Comparison of ENCODE assay signal across 10 cellular contexts in genomic region chr17:44522883-44523671, GRCh38. TPM values are rescaled to one million over a fixed set of nuclear protein-coding genes. Genes with fewer than 3 reads are reported as not detected.
DNase-seq lines count a peak whose midpoint lies in the region; ATAC-seq, FAIRE-seq and TF ChIP-seq lines count a peak whose summit lies in the region.
"Had no signal": no experiment of that assay in that cellular context is flagged by ENCODE, and none has a peak within 500 bp of the region (broad histone marks: within the 10 kb centered on the region; RNA-seq: fewer than 3 reads in every experiment).

No MANE protein-coding gene starts in this region.

- BruUV-seq in GM12878 (replicated peaks; lab: Mats Ljungman, UMichigan) = no TSS peak

- ATAC-seq in GM12878 (peak; percentile 99), HG02571 (IDR thresholded peaks at IDR 0.05; ENCODE audit: unreplicated experiment) (no peak)

- in situ Hi-C loops in GM12878 (cut with MboI) = loop anchor here (25.0 kb wide), 1 partner anchor 311 kb away; the partner anchor contains the start of gene UBTF

- no peak overlapping the region for H3K9ac ChIP-seq in SU-DHL-6 (ENCODE audit: low read length)
- H3K9ac ChIP-seq in GM12878 (ENCODE audit: control insufficient read depth, insufficient read depth, low read length) = no peak overlapping the region

- H4K20me1 ChIP-seq in SU-DHL-6 (ENCODE audit: low read depth, low read length) (no peaks in the 10 kb centered on the region), GM12878 (ENCODE audit: control insufficient read depth, insufficient read depth) (no peaks in the 10 kb centered on the region)

- H3K36me3 ChIP-seq in SU-DHL-6 (ENCODE audit: low read length) = no peaks in the 10 kb centered on the region
- no peaks in the 10 kb centered on the region for H3K36me3 ChIP-seq in GM12878 (ENCODE audit: control insufficient read depth in 2 of 2, insufficient read depth in 2 of 2, low read length in 1 of 2)
- H3K36me3 ChIP-seq: neutrophil had no signal

- H2AFZ ChIP-seq in SU-DHL-6 (ENCODE audit: low read depth, low read length, severe bottlenecking) (peak overlapping the region; percentile 91), GM12878 (ENCODE audit: control insufficient read depth, low read depth, low read length) (peak overlapping the region; percentile 94)

- SMC1A ChIA-PET in GM12878 (lab: Charles Lee; ENCODE audit: uncharacterized antibody, unreplicated experiment) = interaction anchor here (0.6 to 2.1 kb wide), 27 partner anchors 9 to 240 kb away, joined by 3 to 16 read pairs (median 4); partner anchors contain the start of gene GPATCH8

- peak; percentile 53 for DNase-seq in DMS153 (lab: John Stamatoyannopoulos, UW)
- DNase-seq in KG1 (lab: John Stamatoyannopoulos, UW) = peak; percentile 43
- peak; percentile 46 for DNase-seq in GM12878 (ENCODE audit: low read depth, low spot score)
- peak; percentile 73 for DNase-seq in kidney tubule cell (ENCODE audit: low spot score)
- DNase-seq in stimulated activated CD8-positive, alpha-beta memory T cell treated with anti-CD3 and anti-CD28 coated beads, Interleukin-4, amount 100 ng/mL, for 24 hours (ENCODE audit: low read depth) = peak; percentile 50
- no peak for DNase-seq in RCC 7860 (ENCODE audit: low spot score)

- peak; percentile 80 for TF ChIP-seq RAD21 in GM12878 (IDR thresholded peaks at IDR 0.05; ENCODE audit: insufficient read depth, low read depth, low read length)

- intact Hi-C loops in GM12878 (cut with micrococcal nuclease; ENCODE audit: unreplicated experiment) = loop anchor here (1.0 kb wide), 1 partner anchor 123 kb away; no protein-coding TSS in a partner anchor

- 31% methylated on average over 14 of the region's 14 CpGs for WGBS in GM12878 (ENCODE audit: insufficient coverage, insufficient replicate concordance, low lambda C conversion rate, missing lambda C conversion rate)

- H3K79me2 ChIP-seq in SU-DHL-6 (ENCODE audit: insufficient read depth, low read length) (no peaks in the 10 kb centered on the region), GM12878 (ENCODE audit: control insufficient read depth, insufficient read depth, low read length) (no peaks in the 10 kb centered on the region)

- H3K4me3 ChIP-seq in SU-DHL-6 (ENCODE audit: insufficient read depth, low read length, poor library complexity, severe bottlenecking) = no peak overlapping the region
- no peak overlapping the region for H3K4me3 ChIP-seq in GM12878

- POLR2A ChIA-PET in GM12878 (lab: Charles Lee) = interaction anchor here (0.6 kb wide), 1 partner anchor 305 kb away, joined by 5 read pairs; no protein-coding TSS in a partner anchor

- H3K9me2 ChIP-seq in SU-DHL-6 (replicated peaks; ENCODE audit: insufficient read depth, low read length) = no peaks in the 10 kb centered on the region

- H3K27ac ChIP-seq in SU-DHL-6 (ENCODE audit: low read depth, low read length) (no peak overlapping the region), GM12878 (ENCODE audit: control insufficient read depth, insufficient read depth) (no peak overlapping the region)
- H3K27ac ChIP-seq: neutrophil had no signal

- H3K9me3 ChIP-seq in SU-DHL-6 (ENCODE audit: insufficient read depth, low read length) = no peaks in the 10 kb centered on the region
- no peaks in the 10 kb centered on the region for H3K9me3 ChIP-seq in GM12878 (replicated peaks; ENCODE audit: control insufficient read depth, insufficient read depth, low read length)
- H3K9me3 ChIP-seq: neutrophil had no signal

- no peaks in the 10 kb centered on the region for H3K27me3 ChIP-seq in SU-DHL-6 (ENCODE audit: low read length)
- H3K27me3 ChIP-seq in GM12878 (replicated peaks in 1 of 2; ENCODE audit: control insufficient read depth in 2 of 2, insufficient read depth in 2 of 2, low read length in 1 of 2) = no peaks in the 10 kb centered on the region

- H3K4me1 ChIP-seq in GM12878 (ENCODE audit: control insufficient read depth, insufficient read depth, low read length) = no peaks in the 10 kb centered on the region; the same call in 1 of the 2 replicates

- peak; percentile 65 for TF ChIP-seq CTCF in SU-DHL-6 (IDR thresholded peaks at IDR 0.05; ENCODE audit: insufficient read depth, low read length, poor library complexity, severe bottlenecking)
- TF ChIP-seq CTCF in GM12878 (IDR thresholded peaks at IDR 0.05 in 2 of 3, conservative IDR thresholded peaks at IDR 0.05 in 1 of 3; ENCODE audit: control insufficient read depth in 2 of 3, extremely low read depth in 1 of 3, insufficient read depth in 1 of 3, low read depth in 3 of 3, low read length in 3 of 3) = peak; percentile 71 to 81 (median 77)

- CTCF ChIA-PET in GM12878 (lab: Yijun Ruan, JAX) = interaction anchor here (0.5 to 3.4 kb wide), 65 partner anchors 9 to 1356 kb away, joined by 3 to 97 read pairs (median 4); partner anchors contain the start of genes CCDC43, FAM171A2, FZD2 and GPATCH8

- RAD21 ChIA-PET in GM12878 (lab: Charles Lee; ENCODE audit: unreplicated experiment) = interaction anchor here (0.5 to 2.3 kb wide), 22 partner anchors 9 to 728 kb away, joined by 3 to 31 read pairs (median 3); partner anchors contain the start of gene SLC25A39

- TF ChIP-seq EP300 in GM12878 (IDR thresholded peaks at IDR 0.05; ENCODE audit: borderline replicate concordance in 1 of 2, control insufficient read depth in 1 of 2, low read depth in 2 of 2, low read length in 2 of 2) = no peak

- no peak overlapping the region for H3K4me2 ChIP-seq in SU-DHL-6 (ENCODE audit: low read depth, low read length, poor library complexity, severe bottlenecking)
- no peak overlapping the region for H3K4me2 ChIP-seq in GM12878 (ENCODE audit: control insufficient read depth, insufficient read depth)

- H3F3A ChIP-seq in SU-DHL-6 (ENCODE audit: insufficient read depth) = no peaks in the 10 kb centered on the region

- peak; percentile 13 for FAIRE-seq in GM12878 (lab: Jason Lieb, UNC)
- no peak for FAIRE-seq in RCC 7860 (lab: Jason Lieb, UNC)

- no peak for TF ChIP-seq POLR2A in GM12878 (IDR thresholded peaks at IDR 0.05; ENCODE audit: low read depth, low read length)

TF ChIP-seq in GM12878, 131 proteins besides CTCF, POLR2A, EP300 and RAD21 (continues in another document):
- TF ChIP-seq CREM (IDR thresholded peaks at IDR 0.05; ENCODE audit: low read depth) (no peak), NR2F1 (conservative IDR thresholded peaks at IDR 0.05) (no peak), EGR1 (IDR thresholded peaks at IDR 0.05; ENCODE audit: borderline replicate concordance in 1 of 2, low read depth in 2 of 2, low read length in 2 of 2) (no peak), FOXK2 (IDR thresholded peaks at IDR 0.05) (no peak), TARDBP (IDR thresholded peaks at IDR 0.05; ENCODE audit: borderline replicate concordance) (no peak), ETV6 (conservative IDR thresholded peaks at IDR 0.05 in 1 of 2, IDR thresholded peaks at IDR 0.05 in 1 of 2; ENCODE audit: borderline replicate concordance in 1 of 2, low read depth in 1 of 2) (no peak), IKZF2 (IDR thresholded peaks at IDR 0.05) (peak in 1 of 2 experiments; percentile 36; a peak in 1 of 4 replicates), BRCA1 (IDR thresholded peaks at IDR 0.05; ENCODE audit: low read depth, low read length) (no peak), MEF2B (IDR thresholded peaks at IDR 0.05; ENCODE audit: partially characterized antibody, poor library complexity, severe bottlenecking) (peak; percentile 79), BCL11A (IDR thresholded peaks at IDR 0.05; ENCODE audit: low read depth, low read length) (no peak), RB1 (IDR thresholded peaks at IDR 0.05; ENCODE audit: borderline replicate concordance) (no peak), EZH2 (IDR thresholded peaks at IDR 0.05; ENCODE audit: borderline replicate concordance, control insufficient read depth, low read depth, low read length) (no peak), NBN (IDR thresholded peaks at IDR 0.05) (no peak)

RNA-seq across cellular contexts. Expression of gene GPATCH8, which starts 19.9 kb away (rescaled TPM):
- total RNA-seq in GM12878 (2013; cell fraction: nucleolus; rRNA removed) = 147 and 152 TPM in 2 replicates
- 16.0 and 16.8 TPM in 2 replicates for total RNA-seq in GM12878 (2014; rRNA removed)
- total RNA-seq in GM12878 (2014; rRNA removed; fragmentation: Illumina TruSeq; extraction: Trizol) = 17.9 and 21.8 TPM in 2 replicates
- 36.6 and 38.5 TPM in 2 replicates for total RNA-seq in GM12878 (2021)
- 11.6 TPM for polyA plus RNA-seq in GM12878 (2011; ENCODE audit: low read depth)
- 13.9 and 20.8 TPM in 2 replicates for polyA plus RNA-seq in GM12878 (2011; rRNA removed)
- polyA plus RNA-seq in GM12878 (2011; cell fraction: cytosol; rRNA removed) = 10.4 and 11.4 TPM in 2 replicates
- polyA plus RNA-seq in GM12878 (2011; cell fraction: nucleus; rRNA removed) = 20.2 and 24.4 TPM in 2 replicates
- polyA plus RNA-seq in GM12878 (2012) = 16.8 and 17.4 TPM in 2 replicates
- 31.4 and 33.7 TPM in 2 replicates for polyA plus RNA-seq in GM12878 (2014; fragmentation: Illumina TruSeq; extraction: Trizol)
- 10 to 100 TPM; 11.7 to 18.2 TPM for polyA plus RNA-seq in GM12878 (2014; fragmentation: Nextera tagmentation; extraction: Ambion mirVana)
- 21.7 and 23.0 TPM in 2 replicates for polyA plus RNA-seq in GM12878 (2014; rRNA removed)
- 10 to 100 TPM; 43.3 to 45.1 TPM for polyA plus RNA-seq in GM12878 (2016; fragmentation: Nextera tagmentation; extraction: Ambion mirVana)
- polyA minus RNA-seq in GM12878 (2011; rRNA and poly(A)+ RNA removed) = 21.7 and 33.5 TPM in 2 replicates
- polyA minus RNA-seq in GM12878 (2011; cell fraction: cytosol; rRNA and poly(A)+ RNA removed) = 8.8 and 12.4 TPM in 2 replicates
- 11.0 and 27.1 TPM in 2 replicates for polyA minus RNA-seq in GM12878 (2011; cell fraction: nucleus; rRNA and poly(A)+ RNA removed)

RNA-seq across cellular contexts. Expression of gene FZD2, which starts 34.2 kb away (rescaled TPM):
- total RNA-seq in GM12878 (2013; cell fraction: nucleolus; rRNA removed) = 5.2 and 5.5 TPM in 2 replicates
- total RNA-seq in GM12878 (2014; rRNA removed) (1.0 and 1.5 TPM in 2 replicates), GM12878 (2014; rRNA removed; fragmentation: Illumina TruSeq; extraction: Trizol) (0.41 and 0.63 TPM in 2 replicates), GM12878 (2021) (4.2 and 4.3 TPM in 2 replicates)
- polyA plus RNA-seq in GM12878 (2011; ENCODE audit: low read depth) = 0.42 TPM
- polyA plus RNA-seq in GM12878 (2011; rRNA removed) (0.33 and 0.67 TPM in 2 replicates), GM12878 (2014; fragmentation: Illumina TruSeq; extraction: Trizol) (0.11 and 0.21 TPM in 2 replicates), GM12878 (2014; fragmentation: Nextera tagmentation; extraction: Ambion mirVana) (under 1 TPM in 1 of 2 experiments, not detected in 1; 0.09 TPM), GM12878 (2014; rRNA removed) (4.0 and 4.9 TPM in 2 replicates), GM12878 (2016; fragmentation: Nextera tagmentation; extraction: Ambion mirVana) (under 1 TPM; 0.25 to 0.29 TPM)
- 1.6 and 2.0 TPM in 2 replicates for polyA plus RNA-seq in GM12878 (2011; cell fraction: cytosol; rRNA removed)
- polyA plus RNA-seq in GM12878 (2011; cell fraction: nucleus; rRNA removed) = 2.9 and 4.2 TPM in 2 replicates
- polyA plus RNA-seq in GM12878 (2012) = 2.0 and 2.1 TPM in 2 replicates
- polyA minus RNA-seq in GM12878 (2011; rRNA and poly(A)+ RNA removed) = 1.5 and 3.2 TPM in 2 replicates
- polyA minus RNA-seq in GM12878 (2011; cell fraction: cytosol; rRNA and poly(A)+ RNA removed) = 0.67 and 0.73 TPM in 2 replicates
- polyA minus RNA-seq in GM12878 (2011; cell fraction: nucleus; rRNA and poly(A)+ RNA removed) = 1.9 and 2.5 TPM in 2 replicates
- polyA plus RNA-seq: IgD-negative memory B cell had no signal
